In the genomic region with DNA sequence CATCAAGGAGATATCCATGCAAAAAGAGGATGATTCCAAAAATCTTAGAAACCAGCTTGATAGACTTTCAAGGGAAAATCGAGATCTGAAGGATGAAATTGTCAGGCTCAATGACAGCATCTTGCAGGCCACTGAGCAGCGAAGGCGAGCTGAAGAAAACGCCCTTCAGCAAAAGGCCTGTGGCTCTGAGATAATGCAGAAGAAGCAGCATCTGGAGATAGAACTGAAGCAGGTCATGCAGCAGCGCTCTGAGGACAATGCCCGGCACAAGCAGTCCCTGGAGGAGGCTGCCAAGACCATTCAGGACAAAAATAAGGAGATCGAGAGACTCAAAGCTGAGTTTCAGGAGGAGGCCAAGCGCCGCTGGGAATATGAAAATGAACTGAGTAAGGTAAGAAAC, we compare ENCODE assay signal across 1 cellular context.
TF ChIP-seq lines count a peak whose summit lies in the region.

No MANE protein-coding gene starts in this region.

TF ChIP-seq in K562, 482 proteins besides CTCF, POLR2A, EP300 and RAD21 (continued from another document):
- TF ChIP-seq, protein P1, sequence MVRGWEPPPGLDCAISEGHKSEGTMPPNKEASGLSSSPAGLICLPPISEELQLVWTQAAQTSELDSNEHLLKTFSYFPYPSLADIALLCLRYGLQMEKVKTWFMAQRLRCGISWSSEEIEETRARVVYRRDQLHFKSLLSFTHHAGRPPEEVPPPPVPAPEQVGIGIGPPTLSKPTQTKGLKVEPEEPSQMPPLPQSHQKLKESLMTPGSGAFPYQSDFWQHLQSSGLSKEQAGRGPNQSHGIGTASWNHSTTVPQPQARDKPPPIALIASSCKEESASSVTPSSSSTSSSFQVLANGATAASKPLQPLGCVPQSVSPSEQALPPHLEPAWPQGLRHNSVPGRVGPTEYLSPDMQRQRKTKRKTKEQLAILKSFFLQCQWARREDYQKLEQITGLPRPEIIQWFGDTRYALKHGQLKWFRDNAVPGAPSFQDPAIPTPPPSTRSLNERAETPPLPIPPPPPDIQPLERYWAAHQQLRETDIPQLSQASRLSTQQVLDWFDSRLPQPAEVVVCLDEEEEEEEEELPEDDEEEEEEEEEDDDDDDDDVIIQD (CRISPR knock-in tag; IDR thresholded peaks at IDR 0.05) = no peak
- TF ChIP-seq NR2C1 (IDR thresholded peaks at IDR 0.05) = no peak
- TF ChIP-seq NR2C1 (tag; IDR thresholded peaks at IDR 0.05) = no peak
- peak; percentile 50; the same call in 1 of the 2 replicates for TF ChIP-seq NCOA1 (IDR thresholded peaks at IDR 0.05; ENCODE audit: low read depth)
- TF ChIP-seq FIP1L1 (IDR thresholded peaks at IDR 0.05; ENCODE audit: low read depth, low read length, poor library complexity, severe bottlenecking) = no peak
- peak; percentile 82 for TF ChIP-seq CBFA2T2 (conservative IDR thresholded peaks at IDR 0.05)
- peak; percentile 19 for TF ChIP-seq ZFP36 (IDR thresholded peaks at IDR 0.05; ENCODE audit: low read depth, low read length, partially characterized antibody)
- TF ChIP-seq NCOR1 (IDR thresholded peaks at IDR 0.05) = peak; percentile 60; the same call in 1 of the 2 replicates
- no peak for TF ChIP-seq ETV1 (tag; conservative IDR thresholded peaks at IDR 0.05; ENCODE audit: low read depth)
- TF ChIP-seq STAT5A (IDR thresholded peaks at IDR 0.05; ENCODE audit: borderline replicate concordance, low read length) = peak; percentile 22; the same call in 1 of the 2 replicates
- TF ChIP-seq, protein P2, sequence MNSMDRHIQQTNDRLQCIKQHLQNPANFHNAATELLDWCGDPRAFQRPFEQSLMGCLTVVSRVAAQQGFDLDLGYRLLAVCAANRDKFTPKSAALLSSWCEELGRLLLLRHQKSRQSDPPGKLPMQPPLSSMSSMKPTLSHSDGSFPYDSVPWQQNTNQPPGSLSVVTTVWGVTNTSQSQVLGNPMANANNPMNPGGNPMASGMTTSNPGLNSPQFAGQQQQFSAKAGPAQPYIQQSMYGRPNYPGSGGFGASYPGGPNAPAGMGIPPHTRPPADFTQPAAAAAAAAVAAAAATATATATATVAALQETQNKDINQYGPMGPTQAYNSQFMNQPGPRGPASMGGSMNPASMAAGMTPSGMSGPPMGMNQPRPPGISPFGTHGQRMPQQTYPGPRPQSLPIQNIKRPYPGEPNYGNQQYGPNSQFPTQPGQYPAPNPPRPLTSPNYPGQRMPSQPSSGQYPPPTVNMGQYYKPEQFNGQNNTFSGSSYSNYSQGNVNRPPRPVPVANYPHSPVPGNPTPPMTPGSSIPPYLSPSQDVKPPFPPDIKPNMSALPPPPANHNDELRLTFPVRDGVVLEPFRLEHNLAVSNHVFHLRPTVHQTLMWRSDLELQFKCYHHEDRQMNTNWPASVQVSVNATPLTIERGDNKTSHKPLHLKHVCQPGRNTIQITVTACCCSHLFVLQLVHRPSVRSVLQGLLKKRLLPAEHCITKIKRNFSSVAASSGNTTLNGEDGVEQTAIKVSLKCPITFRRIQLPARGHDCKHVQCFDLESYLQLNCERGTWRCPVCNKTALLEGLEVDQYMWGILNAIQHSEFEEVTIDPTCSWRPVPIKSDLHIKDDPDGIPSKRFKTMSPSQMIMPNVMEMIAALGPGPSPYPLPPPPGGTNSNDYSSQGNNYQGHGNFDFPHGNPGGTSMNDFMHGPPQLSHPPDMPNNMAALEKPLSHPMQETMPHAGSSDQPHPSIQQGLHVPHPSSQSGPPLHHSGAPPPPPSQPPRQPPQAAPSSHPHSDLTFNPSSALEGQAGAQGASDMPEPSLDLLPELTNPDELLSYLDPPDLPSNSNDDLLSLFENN (IDR thresholded peaks at IDR 0.05; ENCODE audit: low read depth in 2 of 2, low read length in 2 of 2) = no peak
- TF ChIP-seq KDM1A (IDR thresholded peaks at IDR 0.05) = peak in 1 of 2 experiments; percentile 56; a peak in 1 of 4 replicates
- TF ChIP-seq NFIC (IDR thresholded peaks at IDR 0.05) = peak; percentile 52; the same call in 1 of the 2 replicates
- peak; percentile 80 for TF ChIP-seq ARID1B (IDR thresholded peaks at IDR 0.05)
- TF ChIP-seq WHSC1 (IDR thresholded peaks at IDR 0.05; ENCODE audit: low read length) = no peak
- peak; percentile 36; the same call in 1 of the 2 replicates for TF ChIP-seq BCOR (IDR thresholded peaks at IDR 0.05)
- TF ChIP-seq FOXK2 (conservative IDR thresholded peaks at IDR 0.05 in 1 of 2, IDR thresholded peaks at IDR 0.05 in 1 of 2; ENCODE audit: low read depth in 2 of 2) = no peak
- peak; percentile 45 to 63 for TF ChIP-seq TRIM24 (IDR thresholded peaks at IDR 0.05)
- TF ChIP-seq POLR2AphosphoS5 (IDR thresholded peaks at IDR 0.05; ENCODE audit: control insufficient read depth, insufficient read depth, low read depth, low read length) = peak; percentile 68; the same call in 1 of the 2 replicates
- TF ChIP-seq, protein P3, sequence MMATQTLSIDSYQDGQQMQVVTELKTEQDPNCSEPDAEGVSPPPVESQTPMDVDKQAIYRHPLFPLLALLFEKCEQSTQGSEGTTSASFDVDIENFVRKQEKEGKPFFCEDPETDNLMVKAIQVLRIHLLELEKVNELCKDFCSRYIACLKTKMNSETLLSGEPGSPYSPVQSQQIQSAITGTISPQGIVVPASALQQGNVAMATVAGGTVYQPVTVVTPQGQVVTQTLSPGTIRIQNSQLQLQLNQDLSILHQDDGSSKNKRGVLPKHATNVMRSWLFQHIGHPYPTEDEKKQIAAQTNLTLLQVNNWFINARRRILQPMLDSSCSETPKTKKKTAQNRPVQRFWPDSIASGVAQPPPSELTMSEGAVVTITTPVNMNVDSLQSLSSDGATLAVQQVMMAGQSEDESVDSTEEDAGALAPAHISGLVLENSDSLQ (IDR thresholded peaks at IDR 0.05) = 0 out of 2 replicates have a peak, but pooled peaks have one; percentile 19
- peak; percentile 50; the same call in 1 of the 2 replicates for TF ChIP-seq MECOM (CRISPR knock-in tag; IDR thresholded peaks at IDR 0.05)
- TF ChIP-seq, protein P4, sequence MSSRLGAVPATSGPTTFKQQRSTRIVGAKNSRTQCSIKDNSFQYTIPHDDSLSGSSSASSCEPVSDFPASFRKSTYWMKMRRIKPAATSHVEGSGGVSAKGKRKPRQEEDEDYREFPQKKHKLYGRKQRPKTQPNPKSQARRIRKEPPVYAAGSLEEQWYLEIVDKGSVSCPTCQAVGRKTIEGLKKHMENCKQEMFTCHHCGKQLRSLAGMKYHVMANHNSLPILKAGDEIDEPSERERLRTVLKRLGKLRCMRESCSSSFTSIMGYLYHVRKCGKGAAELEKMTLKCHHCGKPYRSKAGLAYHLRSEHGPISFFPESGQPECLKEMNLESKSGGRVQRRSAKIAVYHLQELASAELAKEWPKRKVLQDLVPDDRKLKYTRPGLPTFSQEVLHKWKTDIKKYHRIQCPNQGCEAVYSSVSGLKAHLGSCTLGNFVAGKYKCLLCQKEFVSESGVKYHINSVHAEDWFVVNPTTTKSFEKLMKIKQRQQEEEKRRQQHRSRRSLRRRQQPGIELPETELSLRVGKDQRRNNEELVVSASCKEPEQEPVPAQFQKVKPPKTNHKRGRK (tag; IDR thresholded peaks at IDR 0.05) = peak; percentile 1; the same call in 1 of the 2 replicates
- TF ChIP-seq, protein P5, sequence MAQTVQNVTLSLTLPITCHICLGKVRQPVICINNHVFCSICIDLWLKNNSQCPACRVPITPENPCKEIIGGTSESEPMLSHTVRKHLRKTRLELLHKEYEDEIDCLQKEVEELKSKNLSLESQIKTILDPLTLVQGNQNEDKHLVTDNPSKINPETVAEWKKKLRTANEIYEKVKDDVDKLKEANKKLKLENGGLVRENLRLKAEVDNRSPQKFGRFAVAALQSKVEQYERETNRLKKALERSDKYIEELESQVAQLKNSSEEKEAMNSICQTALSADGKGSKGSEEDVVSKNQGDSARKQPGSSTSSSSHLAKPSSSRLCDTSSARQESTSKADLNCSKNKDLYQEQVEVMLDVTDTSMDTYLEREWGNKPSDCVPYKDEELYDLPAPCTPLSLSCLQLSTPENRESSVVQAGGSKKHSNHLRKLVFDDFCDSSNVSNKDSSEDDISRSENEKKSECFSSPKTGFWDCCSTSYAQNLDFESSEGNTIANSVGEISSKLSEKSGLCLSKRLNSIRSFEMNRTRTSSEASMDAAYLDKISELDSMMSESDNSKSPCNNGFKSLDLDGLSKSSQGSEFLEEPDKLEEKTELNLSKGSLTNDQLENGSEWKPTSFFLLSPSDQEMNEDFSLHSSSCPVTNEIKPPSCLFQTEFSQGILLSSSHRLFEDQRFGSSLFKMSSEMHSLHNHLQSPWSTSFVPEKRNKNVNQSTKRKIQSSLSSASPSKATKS (CRISPR knock-in tag; IDR thresholded peaks at IDR 0.05) = no peak
- TF ChIP-seq RCOR1 (IDR thresholded peaks at IDR 0.05; ENCODE audit: borderline replicate concordance in 1 of 2, low read depth in 2 of 2, low read length in 2 of 2) = peak in 1 of 2 experiments; percentile 59; a peak in 1 of 4 replicates
- no peak for TF ChIP-seq E2F3 (CRISPR knock-in tag; IDR thresholded peaks at IDR 0.05)
- TF ChIP-seq DPF2 (IDR thresholded peaks at IDR 0.05) = peak; percentile 77
- TF ChIP-seq TEAD4 (IDR thresholded peaks at IDR 0.05; ENCODE audit: low read length) = peak; percentile 71
- no peak for TF ChIP-seq TEAD4 (CRISPR knock-in tag; IDR thresholded peaks at IDR 0.05; ENCODE audit: borderline replicate concordance)
- 0 out of 2 replicates have a peak, but pooled peaks have one; percentile 17 for TF ChIP-seq KLF16 (IDR thresholded peaks at IDR 0.05)
- TF ChIP-seq TCF3 (CRISPR knock-in tag; IDR thresholded peaks at IDR 0.05) = peak; percentile 82
- TF ChIP-seq HDAC1 (IDR thresholded peaks at IDR 0.05) = peak in 1 of 2 experiments; percentile 34; a peak in 1 of 4 replicates
- TF ChIP-seq KLF1 (tag; IDR thresholded peaks at IDR 0.05) = peak; percentile 87
- TF ChIP-seq, protein P6, sequence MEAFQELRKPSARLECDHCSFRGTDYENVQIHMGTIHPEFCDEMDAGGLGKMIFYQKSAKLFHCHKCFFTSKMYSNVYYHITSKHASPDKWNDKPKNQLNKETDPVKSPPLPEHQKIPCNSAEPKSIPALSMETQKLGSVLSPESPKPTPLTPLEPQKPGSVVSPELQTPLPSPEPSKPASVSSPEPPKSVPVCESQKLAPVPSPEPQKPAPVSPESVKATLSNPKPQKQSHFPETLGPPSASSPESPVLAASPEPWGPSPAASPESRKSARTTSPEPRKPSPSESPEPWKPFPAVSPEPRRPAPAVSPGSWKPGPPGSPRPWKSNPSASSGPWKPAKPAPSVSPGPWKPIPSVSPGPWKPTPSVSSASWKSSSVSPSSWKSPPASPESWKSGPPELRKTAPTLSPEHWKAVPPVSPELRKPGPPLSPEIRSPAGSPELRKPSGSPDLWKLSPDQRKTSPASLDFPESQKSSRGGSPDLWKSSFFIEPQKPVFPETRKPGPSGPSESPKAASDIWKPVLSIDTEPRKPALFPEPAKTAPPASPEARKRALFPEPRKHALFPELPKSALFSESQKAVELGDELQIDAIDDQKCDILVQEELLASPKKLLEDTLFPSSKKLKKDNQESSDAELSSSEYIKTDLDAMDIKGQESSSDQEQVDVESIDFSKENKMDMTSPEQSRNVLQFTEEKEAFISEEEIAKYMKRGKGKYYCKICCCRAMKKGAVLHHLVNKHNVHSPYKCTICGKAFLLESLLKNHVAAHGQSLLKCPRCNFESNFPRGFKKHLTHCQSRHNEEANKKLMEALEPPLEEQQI (IDR thresholded peaks at IDR 0.05) = no peak
